In the genomic region with DNA sequence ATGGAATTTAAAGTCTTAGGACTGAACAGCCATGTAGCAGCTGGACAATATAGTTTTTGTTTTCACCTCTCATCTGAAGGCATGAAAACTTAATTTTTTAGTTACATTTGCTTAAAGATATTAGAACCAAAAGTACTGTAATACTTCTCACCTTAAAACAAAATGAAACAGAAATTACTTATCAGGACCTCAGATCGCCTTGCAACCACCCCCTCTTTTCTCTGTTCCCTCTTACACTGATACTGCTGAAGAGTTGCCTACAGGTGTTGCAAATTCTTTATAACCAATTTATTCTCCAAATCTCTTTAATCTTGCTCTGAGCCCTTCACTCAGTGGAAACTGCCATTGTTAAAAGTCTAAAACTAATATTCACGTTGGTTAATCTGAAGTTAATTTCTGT, we compare ENCODE assay signal across 17 cellular contexts.
DNase-seq lines count a peak whose midpoint lies in the region; ATAC-seq, FAIRE-seq and TF ChIP-seq lines count a peak whose summit lies in the region.
"Had no signal": no experiment of that assay in that cellular context is flagged by ENCODE, and none has a peak within 500 bp of the region (broad histone marks: within the 10 kb centered on the region; RNA-seq: fewer than 3 reads in every experiment).

No MANE protein-coding gene starts in this region.

- no peaks in the 10 kb centered on the region for H3K4me1 ChIP-seq in HepG2 (ENCODE audit: insufficient read depth, low read length)

- no TSS peak for BruUV-seq in HepG2 (replicated peaks; lab: Mats Ljungman, UMichigan)

- no peaks in the 10 kb centered on the region for H3K79me2 ChIP-seq in HepG2 (ENCODE audit: insufficient read depth, low read length)

- no peaks in the 10 kb centered on the region for H4K20me1 ChIP-seq in HepG2 (ENCODE audit: insufficient read depth, low read length)

- TF ChIP-seq CTCF in GM13976 (IDR thresholded peaks at IDR 0.05; ENCODE audit: borderline replicate concordance, control extremely low read depth, extremely low read depth, insufficient read depth, missing control alignments), result no peak
- TF ChIP-seq CTCF in HepG2 (CRISPR knock-in tag; IDR thresholded peaks at IDR 0.05), result no peak

- CTCF ChIA-PET in HepG2 (lab: Yijun Ruan, JAX; ENCODE audit: low intra/inter-chr PET ratio, low total read pairs), result no interaction called here

- no peak for TF ChIP-seq POLR2A in HepG2 (IDR thresholded peaks at IDR 0.05; ENCODE audit: insufficient read depth in 1 of 2, low read depth in 2 of 2, low read length in 2 of 2)

- H2AFZ ChIP-seq in HepG2 (ENCODE audit: low read length), result no peak overlapping the region

- no peaks in the 10 kb centered on the region for H3K9me3 ChIP-seq in HepG2 (ENCODE audit: low read length)

- POLR2A ChIA-PET in HepG2 (lab: Yijun Ruan, JAX), result no interaction called here

- no peak for TF ChIP-seq RAD21 in HepG2 (CRISPR knock-in tag; IDR thresholded peaks at IDR 0.05)

- H3K36me3 ChIP-seq in HepG2 (replicated peaks in 1 of 2; ENCODE audit: control insufficient read depth in 1 of 2, insufficient read depth in 2 of 2, low read length in 2 of 2), result no peaks in the 10 kb centered on the region

- peak; percentile 70 for DNase-seq in GM13976 (ENCODE audit: low spot score)
- no peak for DNase-seq in A172 (ENCODE audit: low spot score)
- no peak for DNase-seq in HepG2 (ENCODE audit: low spot score)
- DNase-seq in HPDE6-E6E7 (ENCODE audit: extremely low spot score), result no peak
- no peak for DNase-seq in activated CD4-positive, alpha-beta T cell treated with anti-CD3 and anti-CD28 coated beads for 1 hour
- DNase-seq: activated CD4-positive, alpha-beta T cell treated with anti-CD3 and anti-CD28 coated beads for 4 hours; activated naive CD4-positive, alpha-beta T cell; caudate nucleus; DMS53; KG1; mesendoderm; NCI-H2081 treated with DMSO at 0.1 percent for 48 hours; occipital lobe; stimulated activated CD8-positive, alpha-beta memory T cell treated with anti-CD3 and anti-CD28 coated beads, Interleukin-4, amount 100 ng/mL, for 48 hours had no signal

- WGBS in HepG2 (ENCODE audit: low lambda C conversion rate), result 2% methylated on average over 2 of the region's 2 CpGs

- no peak for FAIRE-seq in HepG2 (lab: Jason Lieb, UNC)

- TF ChIP-seq EP300 in HepG2 (IDR thresholded peaks at IDR 0.05; ENCODE audit: low read depth in 2 of 2, low read length in 2 of 2), result no peak
- no peak for TF ChIP-seq EP300 in HepG2 (CRISPR knock-in tag; IDR thresholded peaks at IDR 0.05; ENCODE audit: borderline replicate concordance)

- no peak overlapping the region for H3K9ac ChIP-seq in HepG2 (ENCODE audit: insufficient read depth, low read depth, low read length)

- ATAC-seq in GM19372 (IDR thresholded peaks at IDR 0.05; ENCODE audit: low read depth, unreplicated experiment), result peak; percentile 97
- peak; percentile 100 for ATAC-seq in HG02610 (IDR thresholded peaks at IDR 0.05; ENCODE audit: unreplicated experiment)
- peak; percentile 100 for ATAC-seq in HG03159 (IDR thresholded peaks at IDR 0.05; ENCODE audit: unreplicated experiment)
- ATAC-seq in HepG2, result no peak

- H3K4me2 ChIP-seq in HepG2 (ENCODE audit: low read depth, low read length), result no peak overlapping the region

- H3K27ac ChIP-seq in HepG2 (ENCODE audit: extremely low read length, insufficient read depth, low read length), result no peak overlapping the region

- H3K27me3 ChIP-seq in HepG2 (ENCODE audit: control insufficient read depth in 1 of 2, insufficient read depth in 2 of 2, low read length in 2 of 2), result no peaks in the 10 kb centered on the region

- in situ Hi-C loops in GM13976 (cut with MboI; ENCODE audit: low sequenced_read_pairs, unreplicated experiment), result no loop called here
- in situ Hi-C loops in HepG2 (cut with HindIII; ENCODE audit: extremely low pct_ligation_motif_present, low pct_unique_long_range_greater_than_20kb), result no loop called here

- H3K4me3 ChIP-seq in HepG2 (replicated peaks in 1 of 3; ENCODE audit: insufficient read depth in 1 of 3, low read depth in 2 of 3, low read length in 3 of 3), result no peak overlapping the region

- intact Hi-C loops in HepG2 (cut with micrococcal nuclease; ENCODE audit: unreplicated experiment), result no loop called here

TF ChIP-seq in HepG2, 621 proteins besides CTCF, POLR2A, EP300 and RAD21:
- TF ChIP-seq ZNF136 (CRISPR knock-in tag; IDR thresholded peaks at IDR 0.05; ENCODE audit: low read depth) (no peak), SKI (IDR thresholded peaks at IDR 0.05; ENCODE audit: partially characterized antibody) (no peak), ZNF672 (CRISPR knock-in tag; IDR thresholded peaks at IDR 0.05) (no peak), ZMAT5 (CRISPR knock-in tag; IDR thresholded peaks at IDR 0.05; ENCODE audit: borderline replicate concordance, low read depth) (no peak), MXI1 (IDR thresholded peaks at IDR 0.05; ENCODE audit: borderline replicate concordance, low read depth, low read length) (no peak), ZNF350 (CRISPR knock-in tag; IDR thresholded peaks at IDR 0.05; ENCODE audit: borderline replicate concordance, low read depth) (no peak), ELF3 (CRISPR knock-in tag; IDR thresholded peaks at IDR 0.05) (no peak), ZFP36 (IDR thresholded peaks at IDR 0.05; ENCODE audit: borderline replicate concordance, low read depth, low read length, partially characterized antibody) (no peak), ARNT (IDR thresholded peaks at IDR 0.05) (no peak), LRRFIP1 (CRISPR knock-in tag; conservative IDR thresholded peaks at IDR 0.05) (no peak), MED13 (CRISPR knock-in tag; IDR thresholded peaks at IDR 0.05) (no peak), MYNN (CRISPR knock-in tag; IDR thresholded peaks at IDR 0.05; ENCODE audit: low read depth) (no peak)
- TF ChIP-seq, protein P1, sequence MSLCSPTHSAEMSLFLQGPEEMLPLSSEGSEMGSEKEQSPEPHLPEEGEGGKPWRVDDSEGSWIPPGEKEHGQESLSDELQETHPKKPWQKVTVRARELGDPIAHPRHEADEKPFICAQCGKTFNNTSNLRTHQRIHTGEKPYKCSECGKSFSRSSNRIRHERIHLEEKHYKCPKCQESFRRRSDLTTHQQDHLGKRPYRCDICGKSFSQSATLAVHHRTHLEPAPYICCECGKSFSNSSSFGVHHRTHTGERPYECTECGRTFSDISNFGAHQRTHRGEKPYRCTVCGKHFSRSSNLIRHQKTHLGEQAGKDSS (CRISPR knock-in tag; IDR thresholded peaks at IDR 0.05; ENCODE audit: borderline replicate concordance, low read depth), result no peak
